Comparison of ENCODE assay signal across 1 cellular context in the genomic region with DNA sequence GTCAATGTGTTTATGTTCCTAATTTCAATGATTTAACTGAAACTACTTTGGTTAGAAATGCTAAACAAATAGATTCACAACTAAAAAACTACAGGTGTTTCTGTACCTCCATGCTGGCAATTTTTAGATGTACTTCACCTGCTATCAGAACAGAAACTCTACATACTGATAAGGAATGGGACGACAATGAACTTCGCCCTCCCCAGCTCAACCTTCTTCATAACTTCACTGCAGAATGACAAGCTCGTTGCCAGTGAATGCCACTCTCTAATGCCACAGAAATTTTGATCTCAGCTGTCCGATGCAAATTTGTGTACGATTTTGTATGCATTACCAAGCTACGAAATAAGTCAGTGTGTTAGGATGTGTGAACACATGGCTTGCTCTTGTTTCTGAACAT.
TF ChIP-seq lines count a peak whose summit lies in the region.

No MANE protein-coding gene starts in this region.

TF ChIP-seq in IMR-90, 13 proteins besides CTCF, POLR2A, EP300 and RAD21:
- TF ChIP-seq MAFK (IDR thresholded peaks at IDR 0.05; ENCODE audit: low read depth, low read length) (no peak), SMC3 (IDR thresholded peaks at IDR 0.05; ENCODE audit: low read depth, low read length) (no peak), MAZ (IDR thresholded peaks at IDR 0.05; ENCODE audit: borderline replicate concordance, low read depth, low read length) (no peak), NFE2L2 (IDR thresholded peaks at IDR 0.05; ENCODE audit: low read depth, low read length) (no peak), CHD1 (IDR thresholded peaks at IDR 0.05; ENCODE audit: low read depth, low read length) (no peak), USF2 (IDR thresholded peaks at IDR 0.05; ENCODE audit: low read depth, low read length) (no peak), RCOR1 (IDR thresholded peaks at IDR 0.05; ENCODE audit: insufficient replicate concordance, low read length) (no peak)
- TF ChIP-seq, protein P1, sequence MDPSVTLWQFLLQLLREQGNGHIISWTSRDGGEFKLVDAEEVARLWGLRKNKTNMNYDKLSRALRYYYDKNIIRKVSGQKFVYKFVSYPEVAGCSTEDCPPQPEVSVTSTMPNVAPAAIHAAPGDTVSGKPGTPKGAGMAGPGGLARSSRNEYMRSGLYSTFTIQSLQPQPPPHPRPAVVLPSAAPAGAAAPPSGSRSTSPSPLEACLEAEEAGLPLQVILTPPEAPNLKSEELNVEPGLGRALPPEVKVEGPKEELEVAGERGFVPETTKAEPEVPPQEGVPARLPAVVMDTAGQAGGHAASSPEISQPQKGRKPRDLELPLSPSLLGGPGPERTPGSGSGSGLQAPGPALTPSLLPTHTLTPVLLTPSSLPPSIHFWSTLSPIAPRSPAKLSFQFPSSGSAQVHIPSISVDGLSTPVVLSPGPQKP (IDR thresholded peaks at IDR 0.05; ENCODE audit: borderline replicate concordance, low read depth, low read length), result no peak
TF ChIP-seq in IMR-90: peak in this region for 0.
